ENCODE assay signal across 1 cellular context in genomic region chr1:173861731-173862145, GRCh38.
A peak's percentile ranks its signal among the peaks of the same experiment; 100 is the strongest.
TF ChIP-seq lines count a peak whose summit lies in the region.

No MANE protein-coding gene starts in this region.

TF ChIP-seq in SK-N-SH, 30 proteins besides CTCF, POLR2A, EP300 and RAD21 (continued from another document):
- TF ChIP-seq ZBTB33 (IDR thresholded peaks at IDR 0.05; ENCODE audit: borderline replicate concordance, low read depth) (no peak), NRF1 (IDR thresholded peaks at IDR 0.05; ENCODE audit: low read depth, low read length) (no peak), POLR2AphosphoS5 (IDR thresholded peaks at IDR 0.05; ENCODE audit: low read depth, low read length) (peak; percentile 67; the same call in 1 of the 2 replicates), RFX5 (IDR thresholded peaks at IDR 0.05; ENCODE audit: low read length) (no peak), SIN3A (IDR thresholded peaks at IDR 0.05; ENCODE audit: borderline replicate concordance, low read depth, low read length) (peak; percentile 63; the same call in 1 of the 2 replicates), TCF12 (IDR thresholded peaks at IDR 0.05) (no peak), FOXM1 (IDR thresholded peaks at IDR 0.05; ENCODE audit: low read depth) (no peak), GABPA (IDR thresholded peaks at IDR 0.05; ENCODE audit: low read depth) (no peak), JUND (IDR thresholded peaks at IDR 0.05) (peak; percentile 15; the same call in 1 of the 2 replicates), PBX3 (IDR thresholded peaks at IDR 0.05) (peak; percentile 7), CHD2 (IDR thresholded peaks at IDR 0.05; ENCODE audit: low read length, partially characterized antibody) (peak; percentile 33)
